ENCODE assay signal across 12 cellular contexts in the genomic region with DNA sequence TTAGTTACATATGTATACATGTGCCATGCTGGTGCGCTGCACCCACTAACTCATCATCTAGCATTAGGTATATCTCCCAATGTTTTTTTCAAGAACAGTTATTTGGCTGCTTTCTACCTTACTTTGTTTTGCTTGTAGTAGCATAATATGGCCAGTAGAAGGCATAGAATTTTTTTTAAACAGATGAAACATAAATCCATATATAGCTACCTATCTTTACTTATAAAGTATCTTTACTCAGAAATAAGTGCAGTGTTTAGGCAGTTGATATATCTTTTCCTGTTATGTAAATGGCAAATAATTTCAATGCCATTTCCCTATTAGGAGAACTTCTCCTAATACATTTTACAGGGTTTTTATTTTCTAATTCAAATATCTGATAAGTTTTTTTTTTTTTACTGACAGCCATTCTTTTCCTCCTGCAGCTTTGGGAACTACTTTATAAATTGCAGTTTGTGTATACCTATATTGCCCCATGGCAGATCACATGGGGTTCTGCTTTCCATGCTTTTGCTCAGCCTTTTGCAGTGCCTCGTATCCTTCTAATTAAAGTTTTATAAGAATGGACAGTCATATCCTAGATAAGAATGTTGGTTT.
DNase-seq lines count a peak whose midpoint lies in the region; ATAC-seq and TF ChIP-seq lines count a peak whose summit lies in the region.
"Had no signal": no experiment of that assay in that cellular context is flagged by ENCODE, and none has a peak within 500 bp of the region (broad histone marks: within the 10 kb centered on the region; RNA-seq: fewer than 3 reads in every experiment).

No MANE protein-coding gene starts in this region.

- no peak for ATAC-seq in DND-41 (ENCODE audit: insufficient read depth, low read depth)
- ATAC-seq: stimulated activated effector memory CD8-positive, alpha-beta T cell treated with anti-CD3 and anti-CD28 coated beads, Interleukin-12 subunit alpha, Interleukin-12 subunit beta, amount 100 ng/mL, for 72 hours had no signal

- no peaks in the 10 kb centered on the region for H3K4me1 Mint-ChIP-seq in nephron
- H3K4me1 Mint-ChIP-seq: stimulated activated effector memory CD8-positive, alpha-beta T cell treated with anti-CD3 and anti-CD28 coated beads, Interleukin-12 subunit alpha, Interleukin-12 subunit beta, amount 100 ng/mL, for 72 hours had no signal

- H3K4me1 ChIP-seq in DND-41 (ENCODE audit: insufficient read depth, low read length) = no peaks in the 10 kb centered on the region

- peak; percentile 57 for TF ChIP-seq CTCF in DND-41 (IDR thresholded peaks at IDR 0.05; ENCODE audit: borderline replicate concordance, extremely low read depth, low read length, poor library complexity, severe bottlenecking)
- TF ChIP-seq CTCF in nephron (IDR thresholded peaks at IDR 0.05; ENCODE audit: unreplicated experiment in 3 of 3) = peak; percentile 25 to 55 (median 48)

- no peak for DNase-seq in DND-41
- DNase-seq in Kasumi-1 (lab: John Stamatoyannopoulos, UW) = peak; percentile 37 to 47
- DNase-seq in T47D (ENCODE audit: low read depth in 1 of 2, low spot score in 1 of 2) = peak; percentile 14 to 22
- no peak for DNase-seq in amygdala (lab: John Stamatoyannopoulos, UW)
- DNase-seq in NCI-H774 (lab: John Stamatoyannopoulos, UW) = no peak
- no peak for DNase-seq in NCI-H2029 treated with DMSO at 0.1 percent for 48 hours (lab: John Stamatoyannopoulos, UW)
- no peak for DNase-seq in Ammon's horn (ENCODE audit: low spot score)
- DNase-seq: activated CD8-positive, alpha-beta memory T cell treated with anti-CD3 and anti-CD28 coated beads for 24 hours; KG1 had no signal

- H4K20me1 ChIP-seq in DND-41 (ENCODE audit: insufficient read depth, low read length) = no peaks in the 10 kb centered on the region

- no peaks in the 10 kb centered on the region for H3K9me3 ChIP-seq in DND-41 (ENCODE audit: insufficient read depth, low read length, severe bottlenecking)

- H2AFZ ChIP-seq in DND-41 (ENCODE audit: low read depth, low read length) = no peak overlapping the region

- H3K27me3 ChIP-seq in DND-41 (ENCODE audit: insufficient read depth, low read length, poor library complexity) = no peaks in the 10 kb centered on the region

- H3K27me3 Mint-ChIP-seq in nephron (ENCODE audit: low read depth) = no peaks in the 10 kb centered on the region
- H3K27me3 Mint-ChIP-seq: dendritic cell treated with granulocyte-macrophage colony-stimulating factor and Interleukin-4, amounts not matched to agents 40 ng/mL and 50 ng/mL, for 4 days had no signal

- H3K27ac ChIP-seq in DND-41 (ENCODE audit: low read length) = no peak overlapping the region

- H3K9me3 Mint-ChIP-seq in nephron = no peaks in the 10 kb centered on the region
- H3K9me3 Mint-ChIP-seq: dendritic cell treated with granulocyte-macrophage colony-stimulating factor and Interleukin-4, amounts not matched to agents 40 ng/mL and 50 ng/mL, for 4 days; stimulated activated effector memory CD8-positive, alpha-beta T cell treated with anti-CD3 and anti-CD28 coated beads, Interleukin-12 subunit alpha, Interleukin-12 subunit beta, amount 100 ng/mL, for 72 hours had no signal

- H3K36me3 Mint-ChIP-seq in nephron (ENCODE audit: low read depth) = peaks cover 45% of the 10 kb centered on the region

- no peak overlapping the region for H3K9ac ChIP-seq in DND-41 (ENCODE audit: low read depth, low read length)

- no peak overlapping the region for H3K4me3 Mint-ChIP-seq in nephron
- H3K4me3 Mint-ChIP-seq: dendritic cell treated with granulocyte-macrophage colony-stimulating factor and Interleukin-4, amounts not matched to agents 40 ng/mL and 50 ng/mL, for 4 days; stimulated activated effector memory CD8-positive, alpha-beta T cell treated with anti-CD3 and anti-CD28 coated beads, Interleukin-12 subunit alpha, Interleukin-12 subunit beta, amount 100 ng/mL, for 72 hours had no signal

- no peak overlapping the region for H3K4me3 ChIP-seq in DND-41 (ENCODE audit: low read depth in 1 of 2, low read length in 2 of 2)

- H3K36me3 ChIP-seq in DND-41 (ENCODE audit: insufficient read depth, low read length) = peaks cover 48% of the 10 kb centered on the region

- H3K4me2 ChIP-seq in DND-41 (ENCODE audit: insufficient read depth, low read length) = no peak overlapping the region

- H3K79me2 ChIP-seq in DND-41 (ENCODE audit: insufficient read depth, low read length) = no peaks in the 10 kb centered on the region

- H3K27ac Mint-ChIP-seq in nephron = no peak overlapping the region
- H3K27ac Mint-ChIP-seq: dendritic cell treated with granulocyte-macrophage colony-stimulating factor and Interleukin-4, amounts not matched to agents 40 ng/mL and 50 ng/mL, for 4 days; stimulated activated effector memory CD8-positive, alpha-beta T cell treated with anti-CD3 and anti-CD28 coated beads, Interleukin-12 subunit alpha, Interleukin-12 subunit beta, amount 100 ng/mL, for 72 hours had no signal

- in situ Hi-C loops in T47D (cut with HindIII; ENCODE audit: low pct_unique_long_range_greater_than_20kb, low sequenced_read_pairs) = no loop called here

Comparison
In these comparisons a context has a peak if more than half of its experiments do, and no peak if none do; other contexts are left out.
1. DNase-seq: peak in Kasumi-1 (2 of 2) and T47D (2 of 2); none in DND-41 (single experiment), amygdala (0 of 56), NCI-H774 (single experiment), NCI-H2029 treated with DMSO at 0.1 percent for 48 hours (single experiment) and Ammon's horn (single experiment).